Comparison of ENCODE assay signal across 8 cellular contexts in the genomic region with DNA sequence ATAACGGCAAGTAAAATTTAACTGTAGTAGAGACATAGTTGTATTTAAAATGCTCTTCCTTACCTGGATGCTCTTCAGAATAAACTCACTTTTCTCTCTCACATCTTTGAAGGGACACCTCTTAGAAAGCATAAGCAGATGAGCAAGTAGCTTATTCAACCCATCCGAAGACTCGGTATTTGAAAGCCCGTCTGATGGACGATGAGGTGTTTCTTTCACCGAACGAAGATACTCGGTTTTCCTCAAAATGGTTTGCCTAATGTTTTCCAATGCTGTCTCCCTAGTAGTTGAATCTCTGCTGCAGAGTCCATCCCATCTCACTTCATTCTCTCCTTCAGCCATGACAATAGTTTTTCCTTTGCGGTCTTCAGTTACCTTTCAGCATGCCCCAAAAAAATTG. TPM values are rescaled to one million over a fixed set of nuclear protein-coding genes. Genes with fewer than 3 reads are reported as not detected.
DNase-seq lines count a peak whose midpoint lies in the region; ATAC-seq, FAIRE-seq and TF ChIP-seq lines count a peak whose summit lies in the region.

No MANE protein-coding gene starts in this region.

- H3K36me3 ChIP-seq in GM23248 (ENCODE audit: low read depth) (no peaks in the 10 kb centered on the region), H1 (ENCODE audit: control insufficient read depth in 2 of 4, insufficient read depth in 4 of 4, low read length in 3 of 4) (no peaks in the 10 kb centered on the region)

- H3K23ac ChIP-seq in H1 (ENCODE audit: insufficient read length) = no peak overlapping the region

- H3K14ac ChIP-seq in H1 (ENCODE audit: insufficient read length) = no peak overlapping the region

- H3K23me2 ChIP-seq in H1 (ENCODE audit: low read depth, low read length) = peaks cover 10% of the 10 kb centered on the region

- H3K27me3 ChIP-seq in GM23248 (replicated peaks; ENCODE audit: insufficient read depth) (no peaks in the 10 kb centered on the region), H1 (replicated peaks in 1 of 4; ENCODE audit: control insufficient read depth in 3 of 4, extremely low read depth in 1 of 4, insufficient read depth in 3 of 4, low read length in 3 of 4) (no peaks in the 10 kb centered on the region)

- H3K4ac ChIP-seq in H1 (replicated peaks; ENCODE audit: insufficient read length, low read depth, low read length) = no peak overlapping the region

- no peaks in the 10 kb centered on the region for H3K79me1 ChIP-seq in H1 (ENCODE audit: low read depth, low read length)

- no peak overlapping the region for H4K91ac ChIP-seq in H1 (replicated peaks; ENCODE audit: insufficient read length, low read length)

- H3K18ac ChIP-seq in H1 (ENCODE audit: extremely low read depth, low read length) = no peak overlapping the region

- no peak overlapping the region for H2BK20ac ChIP-seq in H1 (ENCODE audit: low read length)

- intact Hi-C loops in natural killer cell (cut with micrococcal nuclease) = loop anchor here (2.0 to 10.0 kb wide), 5 partner anchors 35 to 1269 kb away; partner anchors contain the start of genes PPIL6, SCML4, SMPD2 and SNX3

- no peak overlapping the region for H2AK5ac ChIP-seq in H1 (ENCODE audit: low read depth, low read length)

- no peaks in the 10 kb centered on the region for H3K9me2 ChIP-seq in GM23248 (ENCODE audit: insufficient read depth)

- TF ChIP-seq EP300 in H1 (IDR thresholded peaks at IDR 0.05; ENCODE audit: borderline replicate concordance in 1 of 2, low read depth in 2 of 2, low read length in 2 of 2) = no peak

- H3K4me1 ChIP-seq in GM23248 (ENCODE audit: insufficient read depth) (peaks cover 20% of the 10 kb centered on the region), H1 (replicated peaks in 1 of 4; ENCODE audit: control insufficient read depth in 3 of 4, insufficient read depth in 4 of 4, low read length in 3 of 4) (0 out of 7 replicates have a peak, but pooled peaks cover 0 to 2% (median 0%) of the 10 kb centered on the region in 4 experiments)

- FAIRE-seq in H1 (lab: Jason Lieb, UNC) = no peak

- peaks cover 16% of the 10 kb centered on the region; the same call in 1 of the 2 replicates for H3F3A ChIP-seq in GM23248 (ENCODE audit: insufficient read depth)

- no peaks in the 10 kb centered on the region for H3K9me3 Mint-ChIP-seq in natural killer cell

- H3K9ac ChIP-seq in GM23248 (peak overlapping the region; percentile 92), H1 (replicated peaks in 1 of 4; ENCODE audit: extremely low read depth in 1 of 4, low read depth in 3 of 4, low read length in 3 of 4) (peak overlapping the region in 2 of 4 experiments; percentile 3 to 64; a peak in 3 of 7 replicates)

- peak overlapping the region; percentile 98 to 99 for H3K27ac Mint-ChIP-seq in natural killer cell

- no peak for TF ChIP-seq RAD21 in H1 (IDR thresholded peaks at IDR 0.05 in 1 of 2, conservative IDR thresholded peaks at IDR 0.05 in 1 of 2; ENCODE audit: low read depth in 2 of 2, low read length in 2 of 2)

- H2BK120ac ChIP-seq in H1 (replicated peaks; ENCODE audit: low read depth, low read length) = no peak overlapping the region

- no peak overlapping the region for H2BK15ac ChIP-seq in H1 (ENCODE audit: low read length)

- H3K27me3 Mint-ChIP-seq in natural killer cell (ENCODE audit: low read depth in 2 of 2) = no peaks in the 10 kb centered on the region

- H2BK12ac ChIP-seq in H1 (ENCODE audit: low read depth, low read length) = no peak overlapping the region

- CTCF ChIA-PET in H1 (lab: Charles Lee; ENCODE audit: partially characterized antibody) = interaction anchor here (1.0 to 1.6 kb wide), 4 partner anchors 12 to 261 kb away, joined by 3 to 6 read pairs (median 4); no protein-coding TSS in a partner anchor

- peak overlapping the region; percentile 98 for H3K27ac ChIP-seq in GM23248
- H3K27ac ChIP-seq in H1 (ENCODE audit: low read depth, low read length) = no peak overlapping the region

- no peaks in the 10 kb centered on the region for H3K36me3 Mint-ChIP-seq in natural killer cell

- H3K4me2 ChIP-seq in GM23248 (ENCODE audit: unreplicated experiment) (peak overlapping the region; percentile 95), H1 (ENCODE audit: insufficient read depth in 1 of 2, low read depth in 2 of 2, low read length in 2 of 2) (peak overlapping the region; percentile 85 to 96)

- H3K4me3 Mint-ChIP-seq in natural killer cell = peak overlapping the region; percentile 86

- no peak overlapping the region for H4K8ac ChIP-seq in H1 (ENCODE audit: extremely low read depth, insufficient read depth, low read length)

- H3K4me1 Mint-ChIP-seq in natural killer cell = peaks cover 53 to 65% of the 10 kb centered on the region in 2 donors

- no peak for TF ChIP-seq POLR2A in H1 (IDR thresholded peaks at IDR 0.05; ENCODE audit: control extremely low read depth in 1 of 2, low read depth in 2 of 2, low read length in 2 of 2)

- H4K20me1 ChIP-seq in GM23248 (ENCODE audit: insufficient read depth) = no peaks in the 10 kb centered on the region; the same call in 1 of the 2 replicates
- peaks cover 0 to 2% of the 10 kb centered on the region in 2 experiments for H4K20me1 ChIP-seq in H1 (replicated peaks in 1 of 2; ENCODE audit: control insufficient read depth in 1 of 2, insufficient read depth in 2 of 2, low read length in 2 of 2)

- H2BK5ac ChIP-seq in H1 (ENCODE audit: low read depth, low read length) = no peak overlapping the region

- H3K4me3 ChIP-seq in GM23248 (peak overlapping the region; percentile 91), H1 (ENCODE audit: extremely low read depth in 1 of 4, insufficient read depth in 2 of 4, low read depth in 3 of 4, low read length in 4 of 4) (peak overlapping the region; percentile 78 to 95 (median 94))

- H2AFZ ChIP-seq in GM23248 = peak overlapping the region; percentile 83
- no peak overlapping the region for H2AFZ ChIP-seq in H1 (ENCODE audit: low read length)

- DNase-seq in GM23248 (peak; percentile 62), OCI-M1 (lab: John Stamatoyannopoulos, UW) (peak; percentile 62), H1 (ENCODE audit: low read depth in 1 of 2, low spot score in 2 of 2) (no peak), natural killer cell (no peak), NCI-H1436 treated with DMSO at 0.1 percent for 48 hours (lab: John Stamatoyannopoulos, UW) (no peak), UCSD-AML1 (lab: John Stamatoyannopoulos, UW; ENCODE audit: unreplicated experiment) (no peak)

- H3K56ac ChIP-seq in H1 (replicated peaks; ENCODE audit: insufficient read length, low read depth, low read length) = no peak overlapping the region

- WGBS in GM23248 (ENCODE audit: low coverage in 1 of 2, low lambda C conversion rate in 2 of 2, missing lambda C conversion rate in 2 of 2), 2 experiments = 1% methylated on average over 9 of the region's 9 CpGs
- WGBS in H1 (ENCODE audit: extremely low coverage in 1 of 2, insufficient coverage in 1 of 2, insufficient read length in 1 of 2, insufficient replicate concordance in 2 of 2, low coverage in 1 of 2, low lambda C conversion rate in 2 of 2, missing lambda C conversion rate in 1 of 2), 2 experiments = 12% methylated on average over 9 of the region's 9 CpGs; no CpG with 5 or more reads in 1 of the 2 experiments

- TF ChIP-seq CTCF in H1 (IDR thresholded peaks at IDR 0.05; ENCODE audit: control extremely low read depth in 1 of 3, insufficient read depth in 1 of 3, low read depth in 1 of 3, low read length in 3 of 3) = no peak
- TF ChIP-seq CTCF in natural killer cell (IDR thresholded peaks at IDR 0.05) = no peak

- POLR2A ChIA-PET in H1 (lab: Charles Lee; ENCODE audit: partially characterized antibody) = interaction anchor here (0.7 to 2.2 kb wide), 7 partner anchors 9 to 535 kb away, joined by 3 to 10 read pairs (median 3); partner anchors contain the start of gene CD164

- in situ Hi-C loops in GM23248 (cut with MboI) = no loop called here

- H4K5ac ChIP-seq in H1 (ENCODE audit: insufficient read length, low read depth, low read length) = no peak overlapping the region

- no peaks in the 10 kb centered on the region for H3K9me3 ChIP-seq in GM23248 (ENCODE audit: low read depth)
- H3K9me3 ChIP-seq in H1 (ENCODE audit: insufficient read depth in 2 of 2, low read depth in 1 of 2, low read length in 1 of 2) = no peaks in the 10 kb centered on the region

- ATAC-seq in natural killer cell (no peak), HG03432 (IDR thresholded peaks at IDR 0.05; ENCODE audit: unreplicated experiment) (no peak), HG02884 (IDR thresholded peaks at IDR 0.05; ENCODE audit: unreplicated experiment) (no peak)

- H3K79me2 ChIP-seq in GM23248 (ENCODE audit: insufficient read depth) (peaks cover 69% of the 10 kb centered on the region), H1 (ENCODE audit: control insufficient read depth in 1 of 2, insufficient read depth in 2 of 2, low read length in 2 of 2) (peaks cover 0 to 6% of the 10 kb centered on the region in 2 experiments; a peak in 2 of 4 replicates)

TF ChIP-seq in H1, 55 proteins besides CTCF, POLR2A, EP300 and RAD21 (continues in another document):
- no peak for TF ChIP-seq MAFK (IDR thresholded peaks at IDR 0.05; ENCODE audit: low read depth, low read length)

RNA-seq across cellular contexts. Expression of gene SESN1, which starts 0.9 kb away (rescaled TPM):
- total RNA-seq in GM23248 (2014; rRNA removed; shearing (Covaris generic)) = 17.6 and 27.2 TPM in 2 replicates
- 14.2 and 14.7 TPM in 2 replicates for polyA plus RNA-seq in GM23248 (2016; fragmentation: Nextera tagmentation; extraction: Ambion mirVana)
- 15.0 and 15.6 TPM in 2 replicates for total RNA-seq in H1 (2021; fragmentation: NEBNext Ultra II Directional; extraction: Animal tissue kit (Norgen Biotek cat#: 25700))
- polyA plus RNA-seq in H1 (2011; rRNA removed) = 9.1 and 12.8 TPM in 2 replicates
- 17.0 TPM for polyA plus RNA-seq in H1 (2011; cell fraction: cytosol; rRNA removed)
- polyA plus RNA-seq in H1 (2011; cell fraction: nucleus; rRNA removed) = 8.4 TPM
- 14.5 to 23.2 TPM (median 17.1 TPM) in 4 replicates for polyA plus RNA-seq in H1 (2012, experiment 1 of 2)
- 3.8 TPM for polyA plus RNA-seq in H1 (2012, experiment 2 of 2)
- 11.1 TPM for polyA plus RNA-seq in H1 (2013, experiment 1 of 2)
- polyA plus RNA-seq in H1 (2013, experiment 2 of 2) = 10.9 TPM
- polyA minus RNA-seq in H1 (2011; rRNA and poly(A)+ RNA removed) = 19.4 and 24.7 TPM in 2 replicates
- 19.7 TPM for polyA minus RNA-seq in H1 (2011; cell fraction: cytosol; rRNA and poly(A)+ RNA removed)
- polyA minus RNA-seq in H1 (2011; cell fraction: nucleus; rRNA and poly(A)+ RNA removed) = 51.3 TPM
- 100 to 1,000 TPM in 1 of 3 donors, 10 to 100 TPM in 2; 52.9 to 106 (median 68.9) TPM for total RNA-seq in natural killer cell

RNA-seq across cellular contexts. Expression of gene CEP57L1, which starts 1.6 kb away (rescaled TPM):
- 18.1 and 20.6 TPM in 2 replicates for total RNA-seq in GM23248 (2014; rRNA removed; shearing (Covaris generic))
- polyA plus RNA-seq in GM23248 (2016; fragmentation: Nextera tagmentation; extraction: Ambion mirVana) (25.6 and 26.1 TPM in 2 replicates), H1 (2011; rRNA removed) (3.6 and 3.7 TPM in 2 replicates)
- 11.5 and 14.3 TPM in 2 replicates for total RNA-seq in H1 (2021; fragmentation: NEBNext Ultra II Directional; extraction: Animal tissue kit (Norgen Biotek cat#: 25700))
- 6.4 TPM for polyA plus RNA-seq in H1 (2011; cell fraction: cytosol; rRNA removed)
- 7.3 TPM for polyA plus RNA-seq in H1 (2011; cell fraction: nucleus; rRNA removed)
- polyA plus RNA-seq in H1 (2012, experiment 1 of 2) = 5.6 to 9.2 TPM (median 6.5 TPM) in 4 replicates
- polyA plus RNA-seq in H1 (2012, experiment 2 of 2) = 0.50 TPM
- polyA plus RNA-seq in H1 (2013, experiment 1 of 2) = 10.5 TPM
- 10.4 TPM for polyA plus RNA-seq in H1 (2013, experiment 2 of 2)
- polyA minus RNA-seq in H1 (2011; rRNA and poly(A)+ RNA removed) = 7.2 and 12.9 TPM in 2 replicates
- polyA minus RNA-seq in H1 (2011; cell fraction: cytosol; rRNA and poly(A)+ RNA removed) = 8.4 TPM
- 20.9 TPM for polyA minus RNA-seq in H1 (2011; cell fraction: nucleus; rRNA and poly(A)+ RNA removed)
- 10 to 100 TPM in 1 of 3 donors, 1 to 10 TPM in 2; 8.9 to 12.5 (median 9.2) TPM for total RNA-seq in natural killer cell

Comparison
In these comparisons a context has a peak if more than half of its experiments do, and no peak if none do; other contexts are left out.
1. DNase-seq: peak in GM23248 (single experiment) and OCI-M1 (single experiment); none in H1 (0 of 2), natural killer cell (single experiment), NCI-H1436 treated with DMSO at 0.1 percent for 48 hours (single experiment) and UCSD-AML1 (single experiment).